23 cellular contexts compared by ENCODE assay signal in the genomic region with DNA sequence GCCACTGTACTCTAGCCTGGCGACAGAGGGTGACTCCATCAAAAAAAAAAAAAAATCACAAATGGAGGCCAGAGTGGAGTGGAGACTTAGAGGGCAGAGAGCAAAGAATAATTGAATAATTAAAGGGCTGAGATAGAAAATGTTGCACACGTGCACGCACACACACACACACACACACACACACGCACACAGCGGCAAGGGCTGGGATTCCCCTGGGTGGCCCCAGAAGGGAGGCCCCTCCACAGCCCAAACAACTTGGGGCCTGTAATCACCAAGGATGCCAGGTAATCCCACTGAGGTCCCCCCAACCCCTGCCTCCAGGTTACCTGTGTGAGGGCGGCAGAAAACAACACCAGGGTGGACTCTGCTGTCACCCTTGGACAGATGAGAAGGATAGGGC. TPM values are rescaled to one million over a fixed set of nuclear protein-coding genes. Genes with fewer than 3 reads are reported as not detected.
DNase-seq lines count a peak whose midpoint lies in the region; TF ChIP-seq lines count a peak whose summit lies in the region.
"Had no signal": no experiment of that assay in that cellular context is flagged by ENCODE, and none has a peak within 500 bp of the region (broad histone marks: within the 10 kb centered on the region; RNA-seq: fewer than 3 reads in every experiment).

No MANE protein-coding gene starts in this region.

- no peaks in the 10 kb centered on the region for H3K9me3 Mint-ChIP-seq in activated naive CD4-positive, alpha-beta T cell treated with anti-CD3 and anti-CD28 coated beads for 36 hours
- no peaks in the 10 kb centered on the region for H3K9me3 Mint-ChIP-seq in neural progenitor cell
- H3K9me3 Mint-ChIP-seq: stimulated activated naive CD8-positive, alpha-beta T cell treated with anti-CD3 and anti-CD28 coated beads, Interleukin-15, amount 100 ng/mL, for 72 hours had no signal

- H3K27ac Mint-ChIP-seq in activated naive CD4-positive, alpha-beta T cell treated with anti-CD3 and anti-CD28 coated beads for 36 hours: peak overlapping the region; percentile 63
- no peak overlapping the region for H3K27ac Mint-ChIP-seq in neural progenitor cell

- peaks cover 79% of the 10 kb centered on the region for H3K4me1 Mint-ChIP-seq in activated naive CD4-positive, alpha-beta T cell treated with anti-CD3 and anti-CD28 coated beads for 36 hours (ENCODE audit: low read depth)
- peaks cover 75% of the 10 kb centered on the region for H3K4me1 Mint-ChIP-seq in neural progenitor cell

- H3K9me3 ChIP-seq in neural progenitor cell (ENCODE audit: low read depth) (no peaks in the 10 kb centered on the region), ovary (no peaks in the 10 kb centered on the region)
- H3K9me3 ChIP-seq: BE2C, esophagus squamous epithelium, psoas muscle, thyroid gland had no signal

- H3F3A ChIP-seq in neural progenitor cell (ENCODE audit: low read depth): peaks cover 74% of the 10 kb centered on the region

- H3K9ac ChIP-seq in neural progenitor cell: no peak overlapping the region

- peak overlapping the region; percentile 58 for H3K4me3 Mint-ChIP-seq in activated naive CD4-positive, alpha-beta T cell treated with anti-CD3 and anti-CD28 coated beads for 36 hours
- no peak overlapping the region for H3K4me3 Mint-ChIP-seq in neural progenitor cell
- H3K4me3 Mint-ChIP-seq: stimulated activated naive CD8-positive, alpha-beta T cell treated with anti-CD3 and anti-CD28 coated beads, Interleukin-15, amount 100 ng/mL, for 72 hours had no signal

- H3K4me2 ChIP-seq in neural progenitor cell: peak overlapping the region; percentile 50

- H4K20me1 ChIP-seq in neural progenitor cell (ENCODE audit: low read depth): no peaks in the 10 kb centered on the region

- H3K36me3 Mint-ChIP-seq in activated naive CD4-positive, alpha-beta T cell treated with anti-CD3 and anti-CD28 coated beads for 36 hours (ENCODE audit: low read depth): no peaks in the 10 kb centered on the region
- H3K36me3 Mint-ChIP-seq in neural progenitor cell: no peaks in the 10 kb centered on the region

- no peaks in the 10 kb centered on the region for H3K27me3 ChIP-seq in HL-60 (ENCODE audit: insufficient read depth, poor library complexity, severe bottlenecking)
- peaks cover 39% of the 10 kb centered on the region for H3K27me3 ChIP-seq in neural progenitor cell
- H3K27me3 ChIP-seq in ovary: no peaks in the 10 kb centered on the region

- 92 to 95% (median 95%) methylated on average over 6 of the region's 6 CpGs for WGBS in ovary, 3 donors

- H3K27ac ChIP-seq in HL-60 (replicated peaks): peak overlapping the region; percentile 64
- H3K27ac ChIP-seq in caudate nucleus (ENCODE audit: low read depth, low read length): peak overlapping the region; percentile 42
- H3K27ac ChIP-seq in neural progenitor cell: no peak overlapping the region
- H3K27ac ChIP-seq in ovary: no peak overlapping the region
- H3K27ac ChIP-seq: cardiac muscle cell, esophagus squamous epithelium, psoas muscle, thyroid gland had no signal

- no peak for TF ChIP-seq EP300 in ovary (IDR thresholded peaks at IDR 0.05)

- H3K27me3 Mint-ChIP-seq in activated naive CD4-positive, alpha-beta T cell treated with anti-CD3 and anti-CD28 coated beads for 36 hours (ENCODE audit: low read depth): no peaks in the 10 kb centered on the region
- H3K27me3 Mint-ChIP-seq in neural progenitor cell (ENCODE audit: insufficient read depth, low read depth): peaks cover 30% of the 10 kb centered on the region
- H3K27me3 Mint-ChIP-seq: stimulated activated naive CD8-positive, alpha-beta T cell treated with anti-CD3 and anti-CD28 coated beads, Interleukin-15, amount 100 ng/mL, for 72 hours had no signal

- no peak overlapping the region for H3K4me3 ChIP-seq in HL-60 (replicated peaks; ENCODE audit: insufficient read depth, low read length)
- H3K4me3 ChIP-seq in neural progenitor cell: no peak overlapping the region
- no peak overlapping the region for H3K4me3 ChIP-seq in ovary
- H3K4me3 ChIP-seq: cardiac muscle cell, esophagus squamous epithelium, psoas muscle, thyroid gland had no signal

- intact Hi-C loops in activated naive CD4-positive, alpha-beta T cell treated with anti-CD3 and anti-CD28 coated beads for 36 hours (cut with micrococcal nuclease): no loop called here
- intact Hi-C loops in ovary (cut with DNase I): no loop called here

- no peak overlapping the region for H2AFZ ChIP-seq in neural progenitor cell (replicated peaks)

- peak; percentile 60 for DNase-seq in activated naive CD4-positive, alpha-beta T cell treated with anti-CD3 and anti-CD28 coated beads for 36 hours
- DNase-seq in activated naive CD4-positive, alpha-beta T cell treated with Interleukin-2 at 50 U/mL for 16 hours: no peak
- DNase-seq in HL-60 (ENCODE audit: low read depth in 1 of 2, low spot score in 1 of 2) (no peak), caudate nucleus (lab: John Stamatoyannopoulos, UW) (no peak), neural progenitor cell (ENCODE audit: low spot score) (no peak), GOT3 (lab: John Stamatoyannopoulos, UW) (no peak), ovary (no peak)
- DNase-seq in stimulated activated CD4-positive, alpha-beta T cell treated with anti-CD3 and anti-CD28 coated beads, Interleukin-2, amount 100 ng/mL, for 48 hours: no peak
- DNase-seq: ACHN; activated CD4-positive, alpha-beta T cell treated with anti-CD3 and anti-CD28 coated beads, Interleukin-2, amount 50 U/mL, for 48 hours; activated effector memory CD4-positive, alpha-beta T cell treated with Interleukin-2 at 50 U/mL for 16 hours; BE2C; esophagus squamous epithelium; foreskin melanocyte; kidney glomerular epithelial cell; NCI-H146; NCI-H510A; psoas muscle; SHP77; stimulated activated naive CD8-positive, alpha-beta T cell treated with anti-CD3 and anti-CD28 coated beads, Interleukin-15, amount 100 ng/mL, for 72 hours; thyroid gland had no signal

- TF ChIP-seq CTCF in HL-60 (IDR thresholded peaks at IDR 0.05; ENCODE audit: insufficient read depth, low read length) (no peak), neural progenitor cell (IDR thresholded peaks at IDR 0.05) (no peak), ovary (IDR thresholded peaks at IDR 0.05) (no peak)

- H3K4me1 ChIP-seq in neural progenitor cell: peaks cover 61% of the 10 kb centered on the region
- H3K4me1 ChIP-seq in ovary (ENCODE audit: insufficient read depth): peaks cover 5% of the 10 kb centered on the region
- H3K4me1 ChIP-seq: BE2C had no signal

- TF ChIP-seq POLR2A in ovary (IDR thresholded peaks at IDR 0.05): no peak

- CTCF ChIA-PET in activated naive CD4-positive, alpha-beta T cell treated with anti-CD3 and anti-CD28 coated beads for 36 hours (lab: Charles Lee): interaction anchor here (0.8 to 12.0 kb wide), 3 partner anchors 11 to 17 kb away, joined by 5 to 148 read pairs (median 8); a partner anchor contains a TSS

- H3K36me3 ChIP-seq in neural progenitor cell: no peaks in the 10 kb centered on the region
- no peaks in the 10 kb centered on the region for H3K36me3 ChIP-seq in ovary
- H3K36me3 ChIP-seq: BE2C, cardiac muscle cell, esophagus squamous epithelium, thyroid gland had no signal

- H3K79me2 ChIP-seq in neural progenitor cell (ENCODE audit: low read depth): no peaks in the 10 kb centered on the region

RNA-seq across cellular contexts. Expression of a gene that starts 12.0 kb away (rescaled TPM):
- total RNA-seq in activated naive CD4-positive, alpha-beta T cell treated with anti-CD3 and anti-CD28 coated beads for 36 hours: 10 to 100 TPM; 82.9 to 89.2 TPM
- total RNA-seq in neural progenitor cell (ENCODE audit: low replicate concordance) (12.5 and 55.5 TPM in 2 replicates), ovary (10 to 100 TPM; 18.8 to 46.0 (median 29.4) TPM)
- polyA plus RNA-seq in ovary: 10 to 100 TPM in 1 of 2 donors, 1 to 10 TPM in 1; 8.9 to 26.1 TPM

RNA-seq across cellular contexts. Expression of a gene that starts 46.2 kb away (rescaled TPM):
- 1 to 10 TPM; 2.9 to 4.6 TPM for total RNA-seq in activated naive CD4-positive, alpha-beta T cell treated with anti-CD3 and anti-CD28 coated beads for 36 hours
- total RNA-seq in neural progenitor cell (ENCODE audit: low replicate concordance) (600 and 1,035 TPM in 2 replicates), ovary (100 to 1,000 TPM; 282 to 634 (median 411) TPM)
- polyA plus RNA-seq in ovary: 100 to 1,000 TPM; 211 to 509 TPM

RNA-seq across cellular contexts. Expression of a gene that starts 56.3 kb away (rescaled TPM):
- total RNA-seq in activated naive CD4-positive, alpha-beta T cell treated with anti-CD3 and anti-CD28 coated beads for 36 hours: not detected
- total RNA-seq in neural progenitor cell (ENCODE audit: low replicate concordance) (0.31 TPM in 1 of 2 replicates, not detected in the other), ovary (under 1 TPM in 5 of 7 donors, not detected in 2; 0.18 to 0.42 (median 0.23) TPM)
- under 1 TPM in 1 of 2 donors, not detected in 1; 0.16 TPM for polyA plus RNA-seq in ovary
- total RNA-seq: esophagus squamous epithelium, lung microvascular endothelial cell, psoas muscle had no signal
- polyA plus RNA-seq: cardiac muscle cell, psoas muscle had no signal

RNA-seq across cellular contexts. Expression of a gene that starts 57.8 kb away (rescaled TPM):
- under 1 TPM; 0.12 TPM for total RNA-seq in activated naive CD4-positive, alpha-beta T cell treated with anti-CD3 and anti-CD28 coated beads for 36 hours
- total RNA-seq in neural progenitor cell (ENCODE audit: low replicate concordance) (0.43 and 1.7 TPM in 2 replicates), ovary (10 to 100 TPM in 3 of 7 donors, 1 to 10 TPM in 4; 1.7 to 63.0 (median 5.2) TPM)
- 10 to 100 TPM in 1 of 2 donors, 1 to 10 TPM in 1; 7.5 to 25.9 TPM for polyA plus RNA-seq in ovary

Comparison
In these comparisons a context has a peak if more than half of its experiments do, and no peak if none do; other contexts are left out.
1. H3K27ac ChIP-seq: peak in HL-60 (single experiment) and caudate nucleus (single experiment); none in neural progenitor cell (single experiment) and ovary (0 of 2).
2. RNA of a gene that starts 46.2 kb away (total RNA-seq): 600 to 1,035 TPM in neural progenitor cell and 282 to 634 TPM in ovary; 2.9 to 4.6 TPM in activated naive CD4-positive, alpha-beta T cell treated with anti-CD3 and anti-CD28 coated beads for 36 hours; every median in the first group is over 10 times any median in the second.